In the genomic region with DNA sequence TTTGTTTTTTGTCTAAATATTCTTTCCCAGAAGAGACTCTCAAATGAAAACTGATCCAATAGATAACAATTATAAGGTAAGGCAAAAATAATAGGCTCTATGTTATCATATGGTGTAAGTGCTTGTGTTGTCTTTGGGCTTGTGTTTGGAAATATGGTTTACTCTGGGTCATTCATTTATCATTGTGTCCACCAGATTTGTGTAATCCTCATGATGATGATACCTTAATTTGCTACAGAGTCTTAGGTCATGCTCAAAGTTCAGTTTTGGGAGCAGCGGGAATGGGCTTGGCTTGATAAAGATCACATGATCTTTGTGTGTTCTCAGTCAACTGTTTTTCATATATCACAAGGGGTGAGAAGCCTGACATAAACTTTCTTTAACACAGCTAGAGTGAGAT, we compare ENCODE assay signal across 1 cellular context.
TF ChIP-seq lines count a peak whose summit lies in the region.

No MANE protein-coding gene starts in this region.

TF ChIP-seq in HepG2, 621 proteins besides CTCF, POLR2A, EP300 and RAD21 (continued from another document):
- TF ChIP-seq CREB1 (IDR thresholded peaks at IDR 0.05) (peak; percentile 49; the same call in 1 of the 2 replicates), CREB1 (CRISPR knock-in tag; IDR thresholded peaks at IDR 0.05) (peak; percentile 62; the same call in 1 of the 2 replicates), LRRFIP1 (CRISPR knock-in tag; conservative IDR thresholded peaks at IDR 0.05) (no peak), SIX1 (CRISPR knock-in tag; IDR thresholded peaks at IDR 0.05; ENCODE audit: borderline replicate concordance) (peak; percentile 46; the same call in 1 of the 2 replicates), ATF3 (CRISPR knock-in tag; IDR thresholded peaks at IDR 0.05) (0 out of 2 replicates have a peak, but pooled peaks have one; percentile 28), HDAC1 (CRISPR knock-in tag; IDR thresholded peaks at IDR 0.05) (peak; percentile 74), PITX1 (CRISPR knock-in tag; IDR thresholded peaks at IDR 0.05) (peak; percentile 88), POGZ (CRISPR knock-in tag; IDR thresholded peaks at IDR 0.05) (peak; percentile 56), MIXL1 (CRISPR knock-in tag; IDR thresholded peaks at IDR 0.05) (peak; percentile 96), PCBP1 (IDR thresholded peaks at IDR 0.05; ENCODE audit: borderline replicate concordance, low read depth, low read length) (no peak), NCOA1 (CRISPR knock-in tag; IDR thresholded peaks at IDR 0.05) (0 out of 2 replicates have a peak, but pooled peaks have one; percentile 34), JUNB (CRISPR knock-in tag; IDR thresholded peaks at IDR 0.05; ENCODE audit: borderline replicate concordance) (no peak), JUN (CRISPR knock-in tag; IDR thresholded peaks at IDR 0.05) (peak; percentile 87), HOXA3 (CRISPR knock-in tag; IDR thresholded peaks at IDR 0.05) (peak; percentile 65), ZNF567 (CRISPR knock-in tag; IDR thresholded peaks at IDR 0.05; ENCODE audit: borderline replicate concordance) (no peak), RNF2 (conservative IDR thresholded peaks at IDR 0.05; ENCODE audit: low read depth) (no peak), MAX (IDR thresholded peaks at IDR 0.05) (peak; percentile 45; the same call in 1 of the 2 replicates), SNAPC4 (CRISPR knock-in tag; IDR thresholded peaks at IDR 0.05) (no peak)
